8 cellular contexts compared by ENCODE assay signal in the genomic region with DNA sequence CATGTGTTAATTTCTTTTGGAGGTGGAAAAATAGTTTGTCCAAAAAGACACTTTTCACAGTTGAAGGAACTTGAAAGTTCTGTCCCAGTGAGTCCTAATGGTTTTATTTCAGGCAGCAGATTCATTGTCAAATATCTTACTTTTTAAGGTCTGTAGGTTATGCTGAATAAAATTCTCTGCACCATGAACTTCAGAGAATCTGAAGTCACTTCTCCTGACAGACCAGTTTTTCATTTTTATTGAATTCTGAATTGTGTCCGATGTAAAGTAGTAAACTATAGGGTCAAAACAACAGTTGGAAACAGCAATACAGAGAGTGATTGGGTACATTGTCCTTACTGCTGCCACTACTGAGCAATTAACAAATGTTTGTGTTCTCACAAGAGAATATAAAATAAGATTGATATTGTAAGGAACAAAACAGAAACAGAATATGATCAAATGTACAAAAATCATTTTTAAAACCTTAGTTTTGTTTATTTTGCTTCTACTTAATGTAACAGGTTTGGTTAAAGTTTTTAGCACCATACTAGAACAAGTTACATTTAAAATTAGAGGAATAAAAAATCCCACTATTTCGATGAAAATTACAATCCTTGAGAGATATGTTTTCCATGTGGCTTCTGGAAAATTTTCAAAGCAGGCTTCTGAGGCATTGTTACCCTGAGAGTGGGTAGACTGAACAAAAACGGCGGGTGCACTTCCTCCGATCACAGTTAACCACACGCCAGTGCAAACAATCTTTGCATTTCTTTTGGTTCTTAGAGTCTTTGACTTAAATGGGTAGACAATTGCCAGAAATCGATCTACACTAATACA. TPM values are rescaled to one million over a fixed set of nuclear protein-coding genes. Genes with fewer than 3 reads are reported as not detected.
DNase-seq lines count a peak whose midpoint lies in the region.

No MANE protein-coding gene starts in this region.

- no peak overlapping the region for H3K27ac ChIP-seq in SJCRH30
- peak overlapping the region; percentile 57 for H3K27ac ChIP-seq in duodenal mucosa (ENCODE audit: low read depth, low read length)

- H3K4me3 ChIP-seq in SJCRH30: peak overlapping the region; percentile 35
- peak overlapping the region; percentile 85 to 88 for H3K4me3 ChIP-seq in duodenal mucosa (ENCODE audit: low read depth in 1 of 2, low read length in 2 of 2)
- peak overlapping the region; percentile 65 for H3K4me3 ChIP-seq in mucosa of stomach (ENCODE audit: low read length)

- DNase-seq in AG08395 (ENCODE audit: low spot score) (peak; percentile 17), SJCRH30 (no peak), NCI-H2107 treated with DMSO at 0.1 percent for 48 hours (lab: John Stamatoyannopoulos, UW; ENCODE audit: unreplicated experiment) (no peak), COR-L47 (lab: John Stamatoyannopoulos, UW) (no peak), NCI-H1694 (lab: John Stamatoyannopoulos, UW) (no peak), posterior cingulate gyrus (no peak)

- H3K9ac ChIP-seq in duodenal mucosa (ENCODE audit: low read depth in 1 of 2, low read length in 2 of 2) (peak overlapping the region; percentile 76 to 79), mucosa of stomach (ENCODE audit: low read length) (peak overlapping the region; percentile 87)

- H3K4me1 ChIP-seq in SJCRH30 (no peaks in the 10 kb centered on the region), duodenal mucosa (ENCODE audit: control insufficient read depth in 1 of 2, insufficient read depth in 2 of 2, low read length in 2 of 2) (peaks cover 0 to 12% of the 10 kb centered on the region in 2 donors), mucosa of stomach (ENCODE audit: control insufficient read depth, insufficient read depth, low read length) (no peaks in the 10 kb centered on the region)

- intact Hi-C loops in posterior cingulate gyrus (cut with DNase I): no loop called here

- H3K9me3 ChIP-seq in SJCRH30 (replicated peaks) (no peaks in the 10 kb centered on the region), duodenal mucosa (ENCODE audit: control insufficient read depth in 1 of 2, low read length in 2 of 2) (no peaks in the 10 kb centered on the region), mucosa of stomach (ENCODE audit: control insufficient read depth, low read length) (no peaks in the 10 kb centered on the region)

- H3K36me3 ChIP-seq in SJCRH30 (peaks cover 18% of the 10 kb centered on the region), duodenal mucosa (ENCODE audit: control insufficient read depth in 1 of 2, insufficient read depth in 2 of 2, low read length in 2 of 2) (peaks cover 3% of the 10 kb centered on the region in 2 donors), mucosa of stomach (ENCODE audit: control insufficient read depth, insufficient read depth, low read length) (no peaks in the 10 kb centered on the region)

- H3K27me3 ChIP-seq in SJCRH30 (no peaks in the 10 kb centered on the region), duodenal mucosa (ENCODE audit: control insufficient read depth in 1 of 2, insufficient read depth in 2 of 2, low read length in 2 of 2) (no peaks in the 10 kb centered on the region), mucosa of stomach (ENCODE audit: control insufficient read depth, insufficient read depth, low read length) (no peaks in the 10 kb centered on the region)

RNA-seq across cellular contexts. Expression of gene LPAR6, which starts 1.4 kb away (rescaled TPM):
- total RNA-seq in SJCRH30 (2014; rRNA removed; shearing (Covaris generic)): 0.76 and 1.5 TPM in 2 replicates

Comparison
In these comparisons a context has a peak if more than half of its experiments do, and no peak if none do; other contexts are left out.
1. H3K4me3 ChIP-seq: peak in every context shown above with its lines; median percentile 86 in duodenal mucosa; 65 in mucosa of stomach; 35 in SJCRH30.